ENCODE assay signal across 19 cellular contexts in the genomic region with DNA sequence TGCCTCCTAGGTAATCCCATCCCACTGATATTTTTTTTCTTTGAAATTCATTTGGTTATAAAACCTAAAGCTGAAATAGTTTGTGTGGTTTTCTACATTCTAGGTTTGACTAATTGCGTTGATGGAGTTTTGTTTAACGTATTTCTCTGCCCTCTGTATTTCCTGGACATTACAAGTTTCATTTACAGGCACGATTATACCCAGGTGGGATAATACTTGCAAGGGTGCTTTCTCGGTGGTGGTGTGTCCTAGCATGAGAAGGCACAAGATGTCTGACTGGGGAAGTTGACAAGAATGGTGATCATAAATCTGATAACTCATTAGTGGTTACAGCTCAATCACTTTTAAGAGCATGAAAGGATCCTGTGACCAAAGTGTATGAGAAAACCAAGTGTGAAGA. TPM values are rescaled to one million over a fixed set of nuclear protein-coding genes. Genes with fewer than 3 reads are reported as not detected.
A peak's percentile ranks its signal among the peaks of the same experiment; 100 is the strongest.
DNase-seq lines count a peak whose midpoint lies in the region; ATAC-seq lines count a peak whose summit lies in the region.
"Had no signal": no experiment of that assay in that cellular context is flagged by ENCODE, and none has a peak within 500 bp of the region (broad histone marks: within the 10 kb centered on the region; RNA-seq: fewer than 3 reads in every experiment).

No MANE protein-coding gene starts in this region.

- DNase-seq in occipital lobe (lab: John Stamatoyannopoulos, UW), result no peak
- no peak for DNase-seq in HuH-7.5 (ENCODE audit: low spot score)
- DNase-seq: activated CD4-positive, alpha-beta T cell treated with anti-CD3 and anti-CD28 coated beads, Interleukin-2, amount 50 U/mL, for 4 hours; activated naive CD4-positive, alpha-beta T cell treated with Interleukin-2 at 50 U/mL for 16 hours; effector CD4-positive, alpha-beta T cell; hippocampal formation; left cardiac atrium; NCI-H146; SHP77 treated with DMSO at 0.1 percent for 48 hours; stimulated activated naive CD4-positive, alpha-beta T cell had no signal

- no peaks in the 10 kb centered on the region for H3K36me3 Mint-ChIP-seq in activated T-helper 17 cell treated with anti-CD3 and anti-CD28 coated beads, Interleukin-2, amount 50 U/mL, for 72 hours (ENCODE audit: low read depth)

- peak overlapping the region; percentile 8 for H3K4me3 Mint-ChIP-seq in activated T-helper 17 cell treated with anti-CD3 and anti-CD28 coated beads, Interleukin-2, amount 50 U/mL, for 72 hours
- H3K4me3 Mint-ChIP-seq: B cell, GM23338 had no signal

- H3K9me3 Mint-ChIP-seq in activated T-helper 17 cell treated with anti-CD3 and anti-CD28 coated beads, Interleukin-2, amount 50 U/mL, for 72 hours, result peaks cover 3% of the 10 kb centered on the region

- peak; percentile 73 for ATAC-seq in GM18502 (IDR thresholded peaks at IDR 0.05; ENCODE audit: poor library complexity, unreplicated experiment)
- peak; percentile 67 for ATAC-seq in GM19452 (IDR thresholded peaks at IDR 0.05; ENCODE audit: unreplicated experiment)
- ATAC-seq in HG03045 (IDR thresholded peaks at IDR 0.05; ENCODE audit: unreplicated experiment), result peak; percentile 58
- ATAC-seq in activated T-helper 17 cell treated with anti-CD3 and anti-CD28 coated beads, Interleukin-2, amount 50 U/mL, for 72 hours (replicated peaks), result peak; percentile 72
- no peak for ATAC-seq in GM21515 (IDR thresholded peaks at IDR 0.05; ENCODE audit: unreplicated experiment)
- ATAC-seq: GM23338, left cardiac atrium had no signal

- H3K27me3 Mint-ChIP-seq in activated T-helper 17 cell treated with anti-CD3 and anti-CD28 coated beads, Interleukin-2, amount 50 U/mL, for 72 hours, result peaks cover 17% of the 10 kb centered on the region
- H3K27me3 Mint-ChIP-seq: B cell had no signal

- H3K4me1 Mint-ChIP-seq in activated T-helper 17 cell treated with anti-CD3 and anti-CD28 coated beads, Interleukin-2, amount 50 U/mL, for 72 hours, result peaks cover 34% of the 10 kb centered on the region
- H3K4me1 Mint-ChIP-seq: GM23338 had no signal

- H3K27ac Mint-ChIP-seq in activated T-helper 17 cell treated with anti-CD3 and anti-CD28 coated beads, Interleukin-2, amount 50 U/mL, for 72 hours, result peak overlapping the region; percentile 0
- H3K27ac Mint-ChIP-seq: B cell, GM23338 had no signal

RNA-seq across cellular contexts. Expression of gene DYNLRB2, which starts 45.0 kb away (rescaled TPM):
- total RNA-seq in activated T-helper 17 cell treated with anti-CD3 and anti-CD28 coated beads, Interleukin-2, amount 50 U/mL, for 72 hours, result not detected
- total RNA-seq in occipital lobe, result 1.1 TPM
- total RNA-seq: B cell, GM23338, left cardiac atrium, NCI-H460, osteoblast had no signal
